Comparison of ENCODE assay signal across 24 cellular contexts in the genomic region with DNA sequence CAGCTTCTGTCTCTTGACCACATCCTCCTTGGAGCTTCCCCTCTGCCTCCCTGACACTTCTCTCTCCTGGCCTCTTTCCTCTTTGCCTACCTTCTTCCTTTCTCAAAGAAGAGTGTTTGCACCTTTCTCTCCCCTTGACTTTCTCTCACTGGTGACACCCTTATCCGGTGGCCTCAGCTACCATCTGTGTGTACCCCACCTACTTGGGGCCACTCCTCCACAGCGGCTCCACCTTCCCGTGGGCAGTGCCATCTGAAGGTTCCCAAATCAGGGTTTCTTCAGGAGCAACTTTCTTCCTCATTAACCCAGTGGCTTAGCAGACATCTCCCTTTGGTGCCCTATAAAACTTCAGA. TPM values are rescaled to one million over a fixed set of nuclear protein-coding genes. Genes with fewer than 3 reads are reported as not detected.
DNase-seq lines count a peak whose midpoint lies in the region; ATAC-seq and TF ChIP-seq lines count a peak whose summit lies in the region.
"Had no signal": no experiment of that assay in that cellular context is flagged by ENCODE, and none has a peak within 500 bp of the region (broad histone marks: within the 10 kb centered on the region; RNA-seq: fewer than 3 reads in every experiment).

No MANE protein-coding gene starts in this region.

- H3K79me2 ChIP-seq in neural progenitor cell (ENCODE audit: low read depth) = peaks cover 14% of the 10 kb centered on the region

- H3K9ac ChIP-seq in BLaER1 treated with 17β-estradiol and CSF1 and Interleukin-3, amounts not matched to agents 10 nM and 100 nM = no peak overlapping the region
- no peak overlapping the region for H3K9ac ChIP-seq in neural progenitor cell
- H3K9ac ChIP-seq: KMS-11 had no signal

- peaks cover 10% of the 10 kb centered on the region for H3F3A ChIP-seq in neural progenitor cell (ENCODE audit: low read depth)

- ATAC-seq in activated CD8-positive, alpha-beta T cell treated with anti-CD3 and anti-CD28 coated beads, Interleukin-2, amount 10 ng/mL, durations not matched to agents 7 days and 5 days = no peak
- no peak for ATAC-seq in HG02885 (IDR thresholded peaks at IDR 0.05; ENCODE audit: poor library complexity, unreplicated experiment)
- ATAC-seq: GM23338, left lung had no signal

- peaks cover 23% of the 10 kb centered on the region for H3K4me1 Mint-ChIP-seq in activated CD8-positive, alpha-beta T cell treated with anti-CD3 and anti-CD28 coated beads, Interleukin-2, amount 10 ng/mL, durations not matched to agents 7 days and 5 days (ENCODE audit: low read depth)
- H3K4me1 Mint-ChIP-seq in neural progenitor cell = peaks cover 10% of the 10 kb centered on the region

- no peak overlapping the region for H3K27ac ChIP-seq in BLaER1 treated with 17β-estradiol and CSF1 and Interleukin-3, amounts not matched to agents 10 nM and 100 nM
- H3K27ac ChIP-seq in HEK293 (ENCODE audit: extremely low read depth, low read depth, low read length) = no peak overlapping the region
- H3K27ac ChIP-seq in neural progenitor cell = no peak overlapping the region
- H3K27ac ChIP-seq: ascending aorta, dorsolateral prefrontal cortex, KMS-11, left lung, SK-N-MC, skin epidermis, upper lobe of left lung had no signal

- TF ChIP-seq CTCF in HEK293 (tag by site-specific recombination; IDR thresholded peaks at IDR 0.05) (no peak), neural progenitor cell (IDR thresholded peaks at IDR 0.05) (no peak)

- no peaks in the 10 kb centered on the region for H3K27me3 Mint-ChIP-seq in activated CD8-positive, alpha-beta T cell treated with anti-CD3 and anti-CD28 coated beads, Interleukin-2, amount 10 ng/mL, durations not matched to agents 7 days and 5 days (ENCODE audit: low read depth)
- peaks cover 9% of the 10 kb centered on the region for H3K27me3 Mint-ChIP-seq in neural progenitor cell (ENCODE audit: insufficient read depth, low read depth)
- H3K27me3 Mint-ChIP-seq: activated B cell treated with CpG ODN at 0.5 μM for 24 hours; activated naive CD8-positive, alpha-beta T cell; CD4-positive, alpha-beta T cell had no signal

- CTCF ChIA-PET in HEK293 (lab: Yijun Ruan, JAX) = interaction anchor here (0.5 to 7.4 kb wide), 4 partner anchors 11 to 245 kb away, joined by 3 to 55 read pairs (median 4); no protein-coding TSS in a partner anchor
- CTCF ChIA-PET in activated CD8-positive, alpha-beta T cell treated with anti-CD3 and anti-CD28 coated beads, Interleukin-2, amount 10 ng/mL, durations not matched to agents 7 days and 5 days (lab: Charles Lee) = interaction anchor here (1.4 to 9.1 kb wide), 2 partner anchors 11 to 416 kb away, joined by 3 to 107 read pairs; no protein-coding TSS in a partner anchor

- H3K36me3 Mint-ChIP-seq in activated CD8-positive, alpha-beta T cell treated with anti-CD3 and anti-CD28 coated beads, Interleukin-2, amount 10 ng/mL, durations not matched to agents 7 days and 5 days (ENCODE audit: low read depth) = no peaks in the 10 kb centered on the region
- no peaks in the 10 kb centered on the region for H3K36me3 Mint-ChIP-seq in neural progenitor cell

- H3K4me1 ChIP-seq in BLaER1 treated with 17β-estradiol and CSF1 and Interleukin-3, amounts not matched to agents 10 nM and 100 nM = peaks cover 12 to 49% (median 28%) of the 10 kb centered on the region in 10 experiments
- H3K4me1 ChIP-seq in HEK293 (ENCODE audit: control insufficient read depth, insufficient read depth, low read length) (no peaks in the 10 kb centered on the region), neural progenitor cell (no peaks in the 10 kb centered on the region)

- H3K9me3 ChIP-seq in BLaER1 treated with 17β-estradiol and CSF1 and Interleukin-3, amounts not matched to agents 10 nM and 100 nM (replicated peaks in 1 of 11) = no peaks in the 10 kb centered on the region
- H3K9me3 ChIP-seq in HEK293 (ENCODE audit: control insufficient read depth, insufficient read depth, low read depth, low read length) (no peaks in the 10 kb centered on the region), neural progenitor cell (ENCODE audit: low read depth) (no peaks in the 10 kb centered on the region)
- H3K9me3 ChIP-seq: ascending aorta, left lung, upper lobe of left lung had no signal

- no peak overlapping the region for H3K4me3 ChIP-seq in BLaER1 treated with 17β-estradiol and CSF1 and Interleukin-3, amounts not matched to agents 10 nM and 100 nM
- H3K4me3 ChIP-seq in HEK293 (ENCODE audit: low read depth, low read length) = no peak overlapping the region
- H3K4me3 ChIP-seq in neural progenitor cell = no peak overlapping the region
- H3K4me3 ChIP-seq: ascending aorta, dorsolateral prefrontal cortex, GM23338, left lung, SK-N-MC, skin epidermis, upper lobe of left lung had no signal

- peak overlapping the region in 7 of 11 experiments; percentile 10 to 88 (median 68); a peak in 11 of 22 replicates for H3K4me2 ChIP-seq in BLaER1 treated with 17β-estradiol and CSF1 and Interleukin-3, amounts not matched to agents 10 nM and 100 nM
- H3K4me2 ChIP-seq in neural progenitor cell = no peak overlapping the region
- H3K4me2 ChIP-seq: GM23338, KMS-11 had no signal

- no peaks in the 10 kb centered on the region for H4K20me1 ChIP-seq in BLaER1 treated with 17β-estradiol and CSF1 and Interleukin-3, amounts not matched to agents 10 nM and 100 nM
- no peaks in the 10 kb centered on the region for H4K20me1 ChIP-seq in neural progenitor cell (ENCODE audit: low read depth)

- POLR2A ChIA-PET in HEK293 (lab: Yijun Ruan, JAX) = no interaction called here
- POLR2A ChIA-PET in activated CD8-positive, alpha-beta T cell treated with anti-CD3 and anti-CD28 coated beads, Interleukin-2, amount 10 ng/mL, durations not matched to agents 7 days and 5 days (lab: Charles Lee) = no interaction called here

- peak overlapping the region; percentile 78 for H3K27ac Mint-ChIP-seq in activated CD8-positive, alpha-beta T cell treated with anti-CD3 and anti-CD28 coated beads, Interleukin-2, amount 10 ng/mL, durations not matched to agents 7 days and 5 days
- H3K27ac Mint-ChIP-seq in neural progenitor cell = no peak overlapping the region
- H3K27ac Mint-ChIP-seq: activated B cell treated with CpG ODN at 0.5 μM for 24 hours; activated naive CD8-positive, alpha-beta T cell; activated T-helper 2 cell treated with anti-CD3 and anti-CD28 coated beads, Interferon-gamma antibody, Interleukin-2, Interleukin-4, amounts not matched to agents 10 μg/mL and 5 μg/mL and 100 μg/mL, durations not matched to agents 14 hours and 24 hours and 36 hours; CD4-positive, alpha-beta T cell; GM23338 had no signal

- DNase-seq in activated CD8-positive, alpha-beta T cell treated with anti-CD3 and anti-CD28 coated beads, Interleukin-2, amount 10 ng/mL, durations not matched to agents 7 days and 5 days = no peak
- no peak for DNase-seq in neural progenitor cell (ENCODE audit: low spot score)
- no peak for DNase-seq in DMS153 treated with DMSO at 0.1 percent for 48 hours (lab: John Stamatoyannopoulos, UW; ENCODE audit: unreplicated experiment)
- DNase-seq in stimulated activated CD4-positive, alpha-beta T cell treated with anti-CD3 and anti-CD28 coated beads, Interleukin-4, amount 100 ng/mL, for 24 hours = no peak
- DNase-seq: activated B cell treated with CpG ODN at 0.5 μM for 24 hours; activated CD4-positive, alpha-beta T cell treated with anti-CD3 and anti-CD28 coated beads, Interleukin-2, amount 50 U/mL, for 4 hours; CD4-positive, alpha-beta T cell; central memory CD4-positive, alpha-beta T cell; DMS 273 treated with DMSO at 0.1 percent for 48 hours; left lung; mesendoderm; stimulated activated CD4-positive, alpha-beta T cell treated with anti-CD3 and anti-CD28 coated beads, Interleukin-2, amount 100 ng/mL, for 24 hours; upper lobe of left lung had no signal

- no peak overlapping the region for H3K4me3 Mint-ChIP-seq in activated CD8-positive, alpha-beta T cell treated with anti-CD3 and anti-CD28 coated beads, Interleukin-2, amount 10 ng/mL, durations not matched to agents 7 days and 5 days
- peak overlapping the region; percentile 60 for H3K4me3 Mint-ChIP-seq in neural progenitor cell
- H3K4me3 Mint-ChIP-seq: activated B cell treated with CpG ODN at 0.5 μM for 24 hours; activated naive CD8-positive, alpha-beta T cell; CD4-positive, alpha-beta T cell; GM23338 had no signal

- no peaks in the 10 kb centered on the region for H3K9me3 Mint-ChIP-seq in activated CD8-positive, alpha-beta T cell treated with anti-CD3 and anti-CD28 coated beads, Interleukin-2, amount 10 ng/mL, durations not matched to agents 7 days and 5 days (ENCODE audit: insufficient read depth)
- no peaks in the 10 kb centered on the region for H3K9me3 Mint-ChIP-seq in neural progenitor cell
- H3K9me3 Mint-ChIP-seq: activated B cell treated with CpG ODN at 0.5 μM for 24 hours; activated T-helper 2 cell treated with anti-CD3 and anti-CD28 coated beads, Interferon-gamma antibody, Interleukin-2, Interleukin-4, amounts not matched to agents 10 μg/mL and 5 μg/mL and 100 μg/mL, durations not matched to agents 14 hours and 24 hours and 36 hours; CD4-positive, alpha-beta T cell; GM23338 had no signal

- no peaks in the 10 kb centered on the region for H3K36me3 ChIP-seq in BLaER1 treated with 17β-estradiol and CSF1 and Interleukin-3, amounts not matched to agents 10 nM and 100 nM
- H3K36me3 ChIP-seq in HEK293 (ENCODE audit: control insufficient read depth in 2 of 2, insufficient read depth in 1 of 2, low read length in 2 of 2) (no peaks in the 10 kb centered on the region), neural progenitor cell (no peaks in the 10 kb centered on the region)
- H3K36me3 ChIP-seq: ascending aorta, left lung, upper lobe of left lung had no signal

- no peak overlapping the region for H2AFZ ChIP-seq in neural progenitor cell (replicated peaks)
- H2AFZ ChIP-seq: GM23338 had no signal

- no peaks in the 10 kb centered on the region for H3K27me3 ChIP-seq in BLaER1 treated with 17β-estradiol and CSF1 and Interleukin-3, amounts not matched to agents 10 nM and 100 nM
- H3K27me3 ChIP-seq in neural progenitor cell = no peaks in the 10 kb centered on the region
- H3K27me3 ChIP-seq: ascending aorta, dorsolateral prefrontal cortex, left lung, upper lobe of left lung had no signal

TF ChIP-seq in HEK293, 187 proteins besides CTCF, POLR2A, EP300 and RAD21 (continues in another document):
- TF ChIP-seq EGR2 (tag by site-specific recombination; IDR thresholded peaks at IDR 0.05; ENCODE audit: low read depth) (peak; percentile 15; the same call in 1 of the 2 replicates), ZNF37A (tag by site-specific recombination; IDR thresholded peaks at IDR 0.05) (no peak)

RNA-seq across cellular contexts. Expression of a gene that starts 5.3 kb away (rescaled TPM):
- 100 to 1,000 TPM; 665 to 686 TPM for total RNA-seq in activated CD8-positive, alpha-beta T cell treated with anti-CD3 and anti-CD28 coated beads, Interleukin-2, amount 10 ng/mL, durations not matched to agents 7 days and 5 days
- 257 and 354 TPM in 2 replicates for total RNA-seq in neural progenitor cell (ENCODE audit: low replicate concordance)
